Comparison of ENCODE assay signal across 8 cellular contexts in the genomic region with DNA sequence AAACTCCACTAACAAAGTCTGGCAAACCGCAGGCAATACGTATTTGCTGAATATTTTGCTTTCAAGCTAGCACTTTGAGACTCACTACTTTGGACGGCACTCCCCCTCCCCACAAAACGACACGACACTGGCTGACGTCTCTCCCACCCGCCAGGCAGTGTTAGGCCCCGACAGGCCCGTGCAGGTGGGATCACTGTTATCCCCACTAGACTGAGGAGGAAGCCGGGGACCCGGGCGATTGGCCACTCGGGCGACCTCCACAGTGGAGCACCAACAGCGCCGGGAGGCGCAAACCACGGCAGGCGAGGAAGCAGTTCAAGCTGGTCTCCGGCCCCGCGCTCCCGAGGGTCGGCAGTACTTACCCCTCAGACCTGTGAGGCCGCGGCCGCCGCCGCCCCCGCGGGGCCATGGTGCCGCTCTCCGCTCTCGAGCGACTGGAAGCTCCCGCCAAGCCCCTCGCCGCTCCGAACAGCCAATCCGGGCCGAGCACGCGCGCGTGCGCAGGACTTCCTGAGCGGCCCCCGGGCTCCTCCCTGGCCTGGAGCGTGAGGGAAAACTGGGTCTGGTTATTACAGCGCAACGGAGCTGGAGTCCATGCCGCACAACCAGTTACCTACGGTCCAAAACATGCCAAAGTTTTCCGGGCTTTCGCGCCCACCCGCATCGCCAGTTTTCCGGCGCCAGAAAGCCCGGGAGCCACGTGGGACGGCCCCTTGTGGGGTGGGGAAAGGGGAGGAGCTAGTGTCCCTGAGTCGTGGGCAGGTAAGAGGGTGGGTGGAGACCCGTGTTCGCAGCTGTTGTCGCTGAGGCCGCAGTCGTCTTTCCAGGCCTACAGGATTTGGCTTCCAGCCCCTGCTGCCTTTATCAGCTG. TPM values are rescaled to one million over a fixed set of nuclear protein-coding genes. Genes with fewer than 3 reads are reported as not detected.
DNase-seq lines count a peak whose midpoint lies in the region; ATAC-seq and TF ChIP-seq lines count a peak whose summit lies in the region.

A gene with protein sequence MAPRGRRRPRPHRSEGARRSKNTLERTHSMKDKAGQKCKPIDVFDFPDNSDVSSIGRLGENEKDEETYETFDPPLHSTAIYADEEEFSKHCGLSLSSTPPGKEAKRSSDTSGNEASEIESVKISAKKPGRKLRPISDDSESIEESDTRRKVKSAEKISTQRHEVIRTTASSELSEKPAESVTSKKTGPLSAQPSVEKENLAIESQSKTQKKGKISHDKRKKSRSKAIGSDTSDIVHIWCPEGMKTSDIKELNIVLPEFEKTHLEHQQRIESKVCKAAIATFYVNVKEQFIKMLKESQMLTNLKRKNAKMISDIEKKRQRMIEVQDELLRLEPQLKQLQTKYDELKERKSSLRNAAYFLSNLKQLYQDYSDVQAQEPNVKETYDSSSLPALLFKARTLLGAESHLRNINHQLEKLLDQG (minus strand): TSS at position 443 of the 871 bp plus-strand sequence. CDS start 34 bp downstream, at position 409.

- peak within 1 kb of the TSS; percentile 70 for H3K4me3 ChIP-seq in RWPE2 (ENCODE audit: severe bottlenecking)

- H3K27me3 Mint-ChIP-seq in activated T-helper 2 cell treated with anti-CD3 and anti-CD28 coated beads, Interferon-gamma antibody, Interleukin-2, Interleukin-4, amounts not matched to agents 10 μg/mL and 5 μg/mL and 100 μg/mL, durations not matched to agents 14 hours and 24 hours and 36 hours (ENCODE audit: low read depth), result no peaks in the 10 kb centered on the region
- H3K27me3 Mint-ChIP-seq in natural killer cell (ENCODE audit: low read depth in 2 of 2), result no peaks in the 10 kb centered on the region

- H3K4me1 ChIP-seq in RWPE2 (ENCODE audit: insufficient read depth, poor library complexity, severe bottlenecking), result peaks cover 24% of the 10 kb centered on the region

- peak within 1 kb of the TSS; percentile 74 for H3K27ac ChIP-seq in RWPE2 (ENCODE audit: poor library complexity, severe bottlenecking)

- TF ChIP-seq CTCF in RWPE2 (IDR thresholded peaks at IDR 0.05; ENCODE audit: poor library complexity, severe bottlenecking), result no peak
- no peak for TF ChIP-seq CTCF in natural killer cell (IDR thresholded peaks at IDR 0.05)

- H3K9me3 ChIP-seq in RWPE2 (ENCODE audit: severe bottlenecking), result no peaks in the 10 kb centered on the region

- H3K36me3 ChIP-seq in RWPE2 (ENCODE audit: low read depth), result peaks cover 19% of the 10 kb centered on the region

- H3K27me3 ChIP-seq in RWPE2 (ENCODE audit: insufficient read depth, poor library complexity, severe bottlenecking), result no peaks in the 10 kb centered on the region

- peak; percentile 98 for DNase-seq in EH (ENCODE audit: low read depth)
- peak; percentile 97 for DNase-seq in H4 (ENCODE audit: low spot score)
- peak; percentile 99 for DNase-seq in LoVo (ENCODE audit: low spot score)
- peak; percentile 91 for DNase-seq in RWPE2 (ENCODE audit: low spot score)
- DNase-seq in activated T-helper 2 cell treated with anti-CD3 and anti-CD28 coated beads, Interferon-gamma antibody, Interleukin-2, Interleukin-4, amounts not matched to agents 10 μg/mL and 5 μg/mL and 100 μg/mL, durations not matched to agents 14 hours and 24 hours and 36 hours (ENCODE audit: low spot score), result peak; percentile 96
- DNase-seq in fibroblast of peridontal ligament (ENCODE audit: extremely low read depth), result peak; percentile 98
- DNase-seq in natural killer cell, result peak; percentile 95
- DNase-seq in stimulated activated naive CD4-positive, alpha-beta T cell treated with Interleukin-2 at 50 U/mL for 16 hours (lab: John Stamatoyannopoulos, UW), result peak; percentile 94

- intact Hi-C loops in activated T-helper 2 cell treated with anti-CD3 and anti-CD28 coated beads, Interferon-gamma antibody, Interleukin-2, Interleukin-4, amounts not matched to agents 10 μg/mL and 5 μg/mL and 100 μg/mL, durations not matched to agents 14 hours and 24 hours and 36 hours (cut with micrococcal nuclease), result loop anchor here (1.0 to 5.0 kb wide), 7 partner anchors 85 to 1227 kb away; partner anchors contain the start of genes CASP3, ING2, IRF2 and PRIMPOL
- intact Hi-C loops in natural killer cell (cut with micrococcal nuclease), result loop anchor here (1.0 to 10.0 kb wide), 4 partner anchors 85 to 469 kb away; partner anchors contain the start of genes ACSL1, CASP3, IRF2 and PRIMPOL

- peaks cover 33% of the 10 kb centered on the region for H3K36me3 Mint-ChIP-seq in activated T-helper 2 cell treated with anti-CD3 and anti-CD28 coated beads, Interferon-gamma antibody, Interleukin-2, Interleukin-4, amounts not matched to agents 10 μg/mL and 5 μg/mL and 100 μg/mL, durations not matched to agents 14 hours and 24 hours and 36 hours (ENCODE audit: low read depth)
- no peaks in the 10 kb centered on the region for H3K36me3 Mint-ChIP-seq in natural killer cell

- peak within 1 kb of the TSS; percentile 87 for H3K27ac Mint-ChIP-seq in activated T-helper 2 cell treated with anti-CD3 and anti-CD28 coated beads, Interferon-gamma antibody, Interleukin-2, Interleukin-4, amounts not matched to agents 10 μg/mL and 5 μg/mL and 100 μg/mL, durations not matched to agents 14 hours and 24 hours and 36 hours
- peak within 1 kb of the TSS; percentile 73 to 90 for H3K27ac Mint-ChIP-seq in natural killer cell

- H3K9me3 Mint-ChIP-seq in activated T-helper 2 cell treated with anti-CD3 and anti-CD28 coated beads, Interferon-gamma antibody, Interleukin-2, Interleukin-4, amounts not matched to agents 10 μg/mL and 5 μg/mL and 100 μg/mL, durations not matched to agents 14 hours and 24 hours and 36 hours, result no peaks in the 10 kb centered on the region
- H3K9me3 Mint-ChIP-seq in natural killer cell, result no peaks in the 10 kb centered on the region

- peaks cover 37% of the 10 kb centered on the region for H3K4me1 Mint-ChIP-seq in activated T-helper 2 cell treated with anti-CD3 and anti-CD28 coated beads, Interferon-gamma antibody, Interleukin-2, Interleukin-4, amounts not matched to agents 10 μg/mL and 5 μg/mL and 100 μg/mL, durations not matched to agents 14 hours and 24 hours and 36 hours (ENCODE audit: low read depth)
- peaks cover 11 to 16% of the 10 kb centered on the region in 2 donors for H3K4me1 Mint-ChIP-seq in natural killer cell

- peak; percentile 84 for ATAC-seq in RWPE2 (ENCODE audit: low read depth)
- peak; percentile 95 to 98 (median 95) for ATAC-seq in natural killer cell

- H3K4me3 Mint-ChIP-seq in activated T-helper 2 cell treated with anti-CD3 and anti-CD28 coated beads, Interferon-gamma antibody, Interleukin-2, Interleukin-4, amounts not matched to agents 10 μg/mL and 5 μg/mL and 100 μg/mL, durations not matched to agents 14 hours and 24 hours and 36 hours (ENCODE audit: low read depth), result peak within 1 kb of the TSS; percentile 93
- peak within 1 kb of the TSS; percentile 91 for H3K4me3 Mint-ChIP-seq in natural killer cell

RNA-seq across cellular contexts. Expression of the gene that starts here (rescaled TPM):
- 32.1 and 42.5 TPM in 2 replicates for total RNA-seq in H4 (2014; rRNA removed; shearing (Covaris generic))
- total RNA-seq in activated T-helper 2 cell treated with anti-CD3 and anti-CD28 coated beads, Interferon-gamma antibody, Interleukin-2, Interleukin-4, amounts not matched to agents 10 μg/mL and 5 μg/mL and 100 μg/mL, durations not matched to agents 14 hours and 24 hours and 36 hours, result 60.9 and 74.2 TPM in 2 replicates
- total RNA-seq in natural killer cell, result 10 to 100 TPM in 2 of 3 donors, 1 to 10 TPM in 1; 6.5 to 12.1 (median 10.3) TPM

Comparison
In these comparisons a context has a peak if more than half of its experiments do, and no peak if none do; other contexts are left out.
1. Peak in every context shown above with its lines: DNase-seq, ATAC-seq, H3K4me3 ChIP-seq and H3K27ac ChIP-seq.